Comparison of ENCODE assay signal across 8 cellular contexts in the genomic region with DNA sequence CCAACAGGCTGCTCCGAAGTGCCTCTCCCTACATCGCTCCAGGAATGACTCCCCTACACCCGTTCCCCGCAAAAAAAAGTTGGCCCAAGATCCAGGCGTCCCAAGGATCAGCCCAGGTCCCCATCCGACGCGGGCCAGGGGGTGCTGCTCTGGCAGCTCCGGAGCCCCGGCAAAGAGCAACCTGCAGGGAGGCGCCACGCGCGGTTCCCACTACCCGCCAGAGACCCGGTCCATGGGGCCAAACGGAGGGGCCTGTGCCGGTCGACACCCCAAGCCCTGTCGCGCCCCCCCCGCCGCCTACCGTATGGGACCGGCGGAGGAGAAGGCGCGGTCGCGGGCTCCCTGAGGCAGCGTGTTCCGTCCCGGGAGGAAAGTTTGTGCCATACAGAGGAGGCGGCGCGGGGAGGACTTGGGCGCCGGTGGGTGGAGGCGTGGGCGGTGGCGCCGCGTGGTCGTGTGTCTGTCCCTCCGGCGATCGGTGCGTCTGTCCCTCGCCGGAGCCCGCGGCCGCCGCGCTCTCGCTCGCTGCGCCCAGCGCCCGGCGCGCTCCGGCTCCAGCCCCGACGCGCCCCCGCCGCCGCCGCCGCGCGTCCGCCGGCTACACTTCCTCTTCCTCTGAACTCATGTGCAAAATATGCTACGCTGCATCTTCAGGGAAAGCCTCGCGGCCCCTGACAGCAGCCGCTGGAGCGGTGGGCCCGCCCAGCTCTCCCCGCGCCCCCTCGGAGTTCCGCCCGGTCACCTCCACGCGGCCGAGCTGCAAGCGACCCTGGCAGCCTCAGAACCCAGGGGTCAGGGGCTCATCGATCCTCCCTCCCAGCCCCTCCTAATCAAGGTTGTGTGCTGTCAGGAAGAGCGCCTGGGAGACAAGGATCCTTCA. TPM values are rescaled to one million over a fixed set of nuclear protein-coding genes. Genes with fewer than 3 reads are reported as not detected.
DNase-seq lines count a peak whose midpoint lies in the region; ATAC-seq and TF ChIP-seq lines count a peak whose summit lies in the region.

A gene with protein sequence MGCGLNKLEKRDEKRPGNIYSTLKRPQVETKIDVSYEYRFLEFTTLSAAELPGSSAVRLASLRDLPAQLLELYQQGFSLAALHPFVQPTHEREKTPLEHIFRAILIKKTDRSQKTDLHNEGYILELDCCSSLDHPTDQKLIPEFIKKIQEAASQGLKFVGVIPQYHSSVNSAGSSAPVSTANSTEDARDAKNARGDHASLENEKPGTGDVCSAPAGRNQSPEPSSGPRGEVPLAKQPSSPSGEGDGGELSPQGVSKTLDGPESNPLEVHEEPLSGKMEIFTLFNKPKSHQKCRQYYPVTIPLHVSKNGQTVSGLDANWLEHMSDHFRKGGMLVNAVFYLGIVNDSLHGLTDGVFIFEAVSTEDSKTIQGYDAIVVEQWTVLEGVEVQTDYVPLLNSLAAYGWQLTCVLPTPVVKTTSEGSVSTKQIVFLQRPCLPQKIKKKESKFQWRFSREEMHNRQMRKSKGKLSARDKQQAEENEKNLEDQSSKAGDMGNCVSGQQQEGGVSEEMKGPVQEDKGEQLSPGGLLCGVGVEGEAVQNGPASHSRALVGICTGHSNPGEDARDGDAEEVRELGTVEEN (minus strand): TSS at position 559 of the 880 bp plus-strand sequence. CDS start 19,830 bp downstream, outside the sequence.

- intact Hi-C loops in ascending aorta (cut with DNase I) (loop anchor here (2.0 to 5.0 kb wide), 4 partner anchors 37 to 141 kb away; no protein-coding TSS in a partner anchor), gastrocnemius medialis (cut with DNase I; ENCODE audit: low total_unique reads) (loop anchor here (5.0 kb wide), 2 partner anchors 34 to 116 kb away; no protein-coding TSS in a partner anchor)

- H3K4me1 ChIP-seq in ascending aorta, result peaks cover 0 to 30% of the 10 kb centered on the region in 2 donors
- H3K4me1 ChIP-seq in gastrocnemius medialis, result peaks cover 33 to 46% of the 10 kb centered on the region in 2 donors

- ATAC-seq in gastrocnemius medialis (peak; percentile 25 to 28), HG02571 (IDR thresholded peaks at IDR 0.05; ENCODE audit: unreplicated experiment) (no peak)

- H3K27ac ChIP-seq in ascending aorta (peak within 1 kb of the TSS; percentile 85 to 87), gastrocnemius medialis (peak within 1 kb of the TSS; percentile 75 to 86 (median 78))

- DNase-seq in CD1c-positive myeloid dendritic cell (ENCODE audit: extremely low spot score), result peak; percentile 86
- DNase-seq in HK-2 (ENCODE audit: unreplicated experiment), result peak; percentile 48
- DNase-seq in T-helper 22 cell (ENCODE audit: low read depth), result peak; percentile 18
- peak in 1 of 2 donors; percentile 75 for DNase-seq in ascending aorta (ENCODE audit: low spot score in 2 of 2)
- no peak for DNase-seq in gastrocnemius medialis
- no peak for DNase-seq in NCI-H82 (lab: John Stamatoyannopoulos, UW)

- peak in 1 of 2 donors; percentile 51 for TF ChIP-seq POLR2A in gastrocnemius medialis (IDR thresholded peaks at IDR 0.05)

- TF ChIP-seq CTCF in ascending aorta (IDR thresholded peaks at IDR 0.05) (peak in 1 of 3 experiments; percentile 9), gastrocnemius medialis (IDR thresholded peaks at IDR 0.05 in 4 of 5, conservative IDR thresholded peaks at IDR 0.05 in 1 of 5) (no peak)

- H3K27me3 ChIP-seq in ascending aorta, result no peaks in the 10 kb centered on the region
- no peaks in the 10 kb centered on the region for H3K27me3 ChIP-seq in gastrocnemius medialis

- H3K4me3 ChIP-seq in ascending aorta (peak within 1 kb of the TSS; percentile 81 to 95), iPS-11a (ENCODE audit: low read depth, low read length) (peak within 1 kb of the TSS; percentile 62), gastrocnemius medialis (peak within 1 kb of the TSS; percentile 73 to 83 (median 80))

- H3K9me3 ChIP-seq in ascending aorta (no peaks in the 10 kb centered on the region), gastrocnemius medialis (no peaks in the 10 kb centered on the region)

- H3K36me3 ChIP-seq in ascending aorta (no peaks in the 10 kb centered on the region), gastrocnemius medialis (no peaks in the 10 kb centered on the region)

- in situ Hi-C loops in gastrocnemius medialis (cut with MboI; ENCODE audit: low sequenced_read_pairs in 4 of 4), result no loop called here

RNA-seq across cellular contexts. Expression of the gene that starts here (rescaled TPM):
- total RNA-seq in ascending aorta (72.6 TPM), gastrocnemius medialis (10 to 100 TPM; 10.7 to 22.8 (median 11.7) TPM)

Comparison
In these comparisons a context has a peak if more than half of its experiments do, and no peak if none do; other contexts are left out.
1. DNase-seq: peak in CD1c-positive myeloid dendritic cell (single experiment), HK-2 (single experiment) and T-helper 22 cell (single experiment); none in gastrocnemius medialis (0 of 2) and NCI-H82 (single experiment).
2. Peak in every context shown above with its lines, with median percentiles within 50 percentile points of each other: H3K4me3 ChIP-seq.